15 cellular contexts compared by ENCODE assay signal in the genomic region with DNA sequence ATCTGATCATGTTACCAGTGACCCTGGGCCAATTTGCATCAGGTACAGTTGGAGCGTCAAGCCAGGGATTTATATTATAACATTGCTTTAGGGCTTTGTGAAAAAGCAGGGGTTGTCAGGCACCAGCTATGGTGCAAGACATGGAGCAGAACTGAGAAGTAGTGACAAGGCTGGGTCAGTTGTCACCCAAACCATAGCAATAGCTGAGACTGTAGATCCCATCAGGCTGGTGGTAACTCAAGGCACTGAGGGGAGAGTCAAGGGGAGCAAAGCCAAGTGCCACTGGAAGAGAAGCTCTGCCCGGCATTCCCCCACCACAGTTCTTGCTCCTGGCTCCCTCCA. TPM values are rescaled to one million over a fixed set of nuclear protein-coding genes. Genes with fewer than 3 reads are reported as not detected.
"Had no signal": no experiment of that assay in that cellular context is flagged by ENCODE, and none has a peak within 500 bp of the region (broad histone marks: within the 10 kb centered on the region; RNA-seq: fewer than 3 reads in every experiment).

No MANE protein-coding gene starts in this region.

- H3K36me3 Mint-ChIP-seq: activated naive CD8-positive, alpha-beta T cell treated with anti-CD3 and anti-CD28 coated beads, Interleukin-2, amount 10 ng/mL, durations not matched to agents 7 days and 5 days had no signal

- H3K4me1 Mint-ChIP-seq: activated CD4-positive, alpha-beta T cell treated with anti-CD3 and anti-CD28 coated beads, Interleukin-2, amount 10 ng/mL, durations not matched to agents 7 days and 5 days; activated naive CD8-positive, alpha-beta T cell treated with anti-CD3 and anti-CD28 coated beads, Interleukin-2, amount 10 ng/mL, durations not matched to agents 7 days and 5 days had no signal

- H3K4me3 Mint-ChIP-seq: activated CD4-positive, alpha-beta T cell treated with anti-CD3 and anti-CD28 coated beads, Interleukin-2, amount 10 ng/mL, durations not matched to agents 7 days and 5 days; activated naive CD8-positive, alpha-beta T cell treated with anti-CD3 and anti-CD28 coated beads, Interleukin-2, amount 10 ng/mL, durations not matched to agents 7 days and 5 days; T-helper 2 cell treated with Interferon-gamma antibody and Interleukin-4, amounts not matched to agents 5 μg/mL and 100 μg/mL, for 36 hours had no signal

- H3K9me3 Mint-ChIP-seq: activated naive CD8-positive, alpha-beta T cell treated with anti-CD3 and anti-CD28 coated beads, Interleukin-2, amount 10 ng/mL, durations not matched to agents 7 days and 5 days; T-helper 2 cell treated with Interferon-gamma antibody and Interleukin-4, amounts not matched to agents 5 μg/mL and 100 μg/mL, for 36 hours had no signal

- ATAC-seq: left cardiac atrium, lower lobe of right lung had no signal

- H3K27ac Mint-ChIP-seq: activated CD4-positive, alpha-beta T cell treated with anti-CD3 and anti-CD28 coated beads, Interleukin-2, amount 10 ng/mL, durations not matched to agents 7 days and 5 days; activated naive CD8-positive, alpha-beta T cell treated with anti-CD3 and anti-CD28 coated beads, Interleukin-2, amount 10 ng/mL, durations not matched to agents 7 days and 5 days; T-helper 2 cell treated with Interferon-gamma antibody and Interleukin-4, amounts not matched to agents 5 μg/mL and 100 μg/mL, for 36 hours had no signal

- DNase-seq: activated CD4-positive, alpha-beta T cell treated with anti-CD3 and anti-CD28 coated beads, Interleukin-2, amount 10 ng/mL, durations not matched to agents 7 days and 5 days; activated naive CD4-positive, alpha-beta T cell; activated naive CD8-positive, alpha-beta T cell treated with anti-CD3 and anti-CD28 coated beads, Interleukin-2, amount 10 ng/mL, durations not matched to agents 7 days and 5 days; activated T-cell treated with anti-CD3 and anti-CD28 coated beads for 4 hours; cortex of kidney; effector CD8-positive, alpha-beta T cell; foreskin melanocyte; head of caudate nucleus; left cardiac atrium; lower lobe of right lung; stimulated activated CD4-positive, alpha-beta T cell treated with anti-CD3 and anti-CD28 coated beads, Interleukin-4, amount 100 ng/mL, for 24 hours; stimulated activated naive CD4-positive, alpha-beta T cell; substantia nigra had no signal

- H3K27me3 Mint-ChIP-seq: activated CD4-positive, alpha-beta T cell treated with anti-CD3 and anti-CD28 coated beads, Interleukin-2, amount 10 ng/mL, durations not matched to agents 7 days and 5 days; activated naive CD8-positive, alpha-beta T cell treated with anti-CD3 and anti-CD28 coated beads, Interleukin-2, amount 10 ng/mL, durations not matched to agents 7 days and 5 days had no signal

RNA-seq across cellular contexts. Expression of a gene that starts 16.9 kb away (rescaled TPM):
- polyA plus RNA-seq: fibroblast of lung had no signal
